14 cellular contexts compared by ENCODE assay signal in genomic region chr3:50392101-50392715, GRCh38. TPM values are rescaled to one million over a fixed set of nuclear protein-coding genes. Genes with fewer than 3 reads are reported as not detected.
DNase-seq lines count a peak whose midpoint lies in the region; ATAC-seq and TF ChIP-seq lines count a peak whose summit lies in the region.
"Had no signal": no experiment of that assay in that cellular context is flagged by ENCODE, and none has a peak within 500 bp of the region (broad histone marks: within the 10 kb centered on the region; RNA-seq: fewer than 3 reads in every experiment).

No MANE protein-coding gene starts in this region.

- CTCF ChIA-PET in activated CD8-positive, alpha-beta T cell treated with anti-CD3 and anti-CD28 coated beads for 36 hours (lab: Charles Lee) = interaction anchor here (0.8 to 3.0 kb wide), 4 partner anchors 23 to 150 kb away, joined by 3 to 11 read pairs (median 5); no protein-coding TSS in a partner anchor
- CTCF ChIA-PET in activated CD8-positive, alpha-beta T cell treated with anti-CD3 and anti-CD28 coated beads, Interleukin-2, amount 10 ng/mL, durations not matched to agents 7 days and 5 days (lab: Charles Lee) = interaction anchor here (0.9 to 1.2 kb wide), 3 partner anchors 150 to 221 kb away, joined by 3 read pairs; no protein-coding TSS in a partner anchor

- H3K27me3 ChIP-seq in right cardiac atrium (ENCODE audit: control insufficient read depth, insufficient read depth) = no peaks in the 10 kb centered on the region
- H3K27me3 ChIP-seq: brain microvascular endothelial cell, neutrophil had no signal

- no peaks in the 10 kb centered on the region for H3K9me3 Mint-ChIP-seq in activated CD8-positive, alpha-beta T cell treated with anti-CD3 and anti-CD28 coated beads for 36 hours
- H3K9me3 Mint-ChIP-seq in activated CD8-positive, alpha-beta T cell treated with anti-CD3 and anti-CD28 coated beads, Interleukin-2, amount 10 ng/mL, durations not matched to agents 7 days and 5 days (ENCODE audit: insufficient read depth) = no peaks in the 10 kb centered on the region
- no peaks in the 10 kb centered on the region for H3K9me3 Mint-ChIP-seq in activated T-helper 17 cell treated with anti-CD3 and anti-CD28 coated beads, Interleukin-2, amount 50 U/mL, for 72 hours
- H3K9me3 Mint-ChIP-seq in glutamatergic neuron (ENCODE audit: unreplicated experiment) = peaks cover 3% of the 10 kb centered on the region

- peak overlapping the region; percentile 53 for H3K27ac ChIP-seq in right cardiac atrium (ENCODE audit: low read length)
- H3K27ac ChIP-seq: brain microvascular endothelial cell, neutrophil had no signal

- H3K27me3 Mint-ChIP-seq in activated CD8-positive, alpha-beta T cell treated with anti-CD3 and anti-CD28 coated beads for 36 hours = no peaks in the 10 kb centered on the region
- no peaks in the 10 kb centered on the region for H3K27me3 Mint-ChIP-seq in activated CD8-positive, alpha-beta T cell treated with anti-CD3 and anti-CD28 coated beads, Interleukin-2, amount 10 ng/mL, durations not matched to agents 7 days and 5 days (ENCODE audit: low read depth)
- no peaks in the 10 kb centered on the region for H3K27me3 Mint-ChIP-seq in activated T-helper 17 cell treated with anti-CD3 and anti-CD28 coated beads, Interleukin-2, amount 50 U/mL, for 72 hours
- H3K27me3 Mint-ChIP-seq in glutamatergic neuron (ENCODE audit: unreplicated experiment) = peaks cover 6% of the 10 kb centered on the region

- intact Hi-C loops in activated CD8-positive, alpha-beta T cell treated with anti-CD3 and anti-CD28 coated beads for 36 hours (cut with micrococcal nuclease) = no loop called here
- intact Hi-C loops in right cardiac atrium (cut with DNase I) = no loop called here

- POLR2A ChIA-PET in activated CD8-positive, alpha-beta T cell treated with anti-CD3 and anti-CD28 coated beads for 36 hours (lab: Charles Lee) = no interaction called here
- POLR2A ChIA-PET in activated CD8-positive, alpha-beta T cell treated with anti-CD3 and anti-CD28 coated beads, Interleukin-2, amount 10 ng/mL, durations not matched to agents 7 days and 5 days (lab: Charles Lee) = interaction anchor here (1.1 kb wide), 1 partner anchor 17 kb away, joined by 3 read pairs; no protein-coding TSS in a partner anchor

- H3K9me3 ChIP-seq in right cardiac atrium (ENCODE audit: control insufficient read depth, low read length) = no peaks in the 10 kb centered on the region
- H3K9me3 ChIP-seq: neutrophil had no signal

- 74% methylated on average over 5 of the region's 5 CpGs for whole genome bisulfite sequencing in right cardiac atrium

- peaks cover 6% of the 10 kb centered on the region for H3K4me1 Mint-ChIP-seq in activated CD8-positive, alpha-beta T cell treated with anti-CD3 and anti-CD28 coated beads for 36 hours (ENCODE audit: low read depth)
- H3K4me1 Mint-ChIP-seq in activated CD8-positive, alpha-beta T cell treated with anti-CD3 and anti-CD28 coated beads, Interleukin-2, amount 10 ng/mL, durations not matched to agents 7 days and 5 days (ENCODE audit: low read depth) = peaks cover 13% of the 10 kb centered on the region
- peaks cover 11% of the 10 kb centered on the region for H3K4me1 Mint-ChIP-seq in activated T-helper 17 cell treated with anti-CD3 and anti-CD28 coated beads, Interleukin-2, amount 50 U/mL, for 72 hours
- peaks cover 10% of the 10 kb centered on the region for H3K4me1 Mint-ChIP-seq in glutamatergic neuron (ENCODE audit: low read depth, unreplicated experiment)

- H3K4me1 ChIP-seq in right cardiac atrium (ENCODE audit: control insufficient read depth, insufficient read depth, low read length) = peaks cover 11% of the 10 kb centered on the region

- no peak overlapping the region for H3K4me3 Mint-ChIP-seq in activated CD8-positive, alpha-beta T cell treated with anti-CD3 and anti-CD28 coated beads for 36 hours
- H3K4me3 Mint-ChIP-seq in activated CD8-positive, alpha-beta T cell treated with anti-CD3 and anti-CD28 coated beads, Interleukin-2, amount 10 ng/mL, durations not matched to agents 7 days and 5 days = no peak overlapping the region
- no peak overlapping the region for H3K4me3 Mint-ChIP-seq in activated T-helper 17 cell treated with anti-CD3 and anti-CD28 coated beads, Interleukin-2, amount 50 U/mL, for 72 hours
- H3K4me3 Mint-ChIP-seq in glutamatergic neuron (ENCODE audit: unreplicated experiment) = no peak overlapping the region

- no peak for TF ChIP-seq CTCF in activated CD8-positive, alpha-beta T cell treated with anti-CD3 and anti-CD28 coated beads for 36 hours (IDR thresholded peaks at IDR 0.05)
- no peak for TF ChIP-seq CTCF in glutamatergic neuron (IDR thresholded peaks at IDR 0.05; ENCODE audit: partially characterized antibody, unreplicated experiment)

- H3K36me3 Mint-ChIP-seq in activated CD8-positive, alpha-beta T cell treated with anti-CD3 and anti-CD28 coated beads for 36 hours (ENCODE audit: low read depth) = no peaks in the 10 kb centered on the region
- no peaks in the 10 kb centered on the region for H3K36me3 Mint-ChIP-seq in activated CD8-positive, alpha-beta T cell treated with anti-CD3 and anti-CD28 coated beads, Interleukin-2, amount 10 ng/mL, durations not matched to agents 7 days and 5 days (ENCODE audit: low read depth)
- no peaks in the 10 kb centered on the region for H3K36me3 Mint-ChIP-seq in activated T-helper 17 cell treated with anti-CD3 and anti-CD28 coated beads, Interleukin-2, amount 50 U/mL, for 72 hours (ENCODE audit: low read depth)
- H3K36me3 Mint-ChIP-seq in glutamatergic neuron (ENCODE audit: unreplicated experiment) = no peaks in the 10 kb centered on the region

- H3K27ac Mint-ChIP-seq in activated CD8-positive, alpha-beta T cell treated with anti-CD3 and anti-CD28 coated beads for 36 hours = no peak overlapping the region
- H3K27ac Mint-ChIP-seq in activated CD8-positive, alpha-beta T cell treated with anti-CD3 and anti-CD28 coated beads, Interleukin-2, amount 10 ng/mL, durations not matched to agents 7 days and 5 days = no peak overlapping the region
- peak overlapping the region; percentile 56 for H3K27ac Mint-ChIP-seq in activated T-helper 17 cell treated with anti-CD3 and anti-CD28 coated beads, Interleukin-2, amount 50 U/mL, for 72 hours
- H3K27ac Mint-ChIP-seq in glutamatergic neuron (ENCODE audit: unreplicated experiment) = no peak overlapping the region

- DNase-seq in activated CD8-positive, alpha-beta T cell treated with anti-CD3 and anti-CD28 coated beads for 36 hours = no peak
- no peak for DNase-seq in activated CD8-positive, alpha-beta T cell treated with anti-CD3 and anti-CD28 coated beads, Interleukin-2, amount 10 ng/mL, durations not matched to agents 7 days and 5 days
- DNase-seq in right cardiac atrium (peak in 1 of 3 donors; percentile 71), superior temporal gyrus (ENCODE audit: extremely low spot score) (peak; percentile 10), NCI-H774 (lab: John Stamatoyannopoulos, UW) (no peak), NOMO-1 treated with DMSO at 0.1 percent for 48 hours (lab: John Stamatoyannopoulos, UW; ENCODE audit: unreplicated experiment) (no peak), glutamatergic neuron (no peak)
- DNase-seq: brain microvascular endothelial cell; cortex of kidney; KBM-7; NCI-H1930; stimulated activated CD4-positive, alpha-beta T cell treated with anti-CD3 and anti-CD28 coated beads, Interleukin-12 subunit alpha, Interleukin-12 subunit beta, amount 100 ng/mL, for 4 hours had no signal

- peak; percentile 55 for ATAC-seq in activated CD8-positive, alpha-beta T cell treated with anti-CD3 and anti-CD28 coated beads for 36 hours
- ATAC-seq in activated CD8-positive, alpha-beta T cell treated with anti-CD3 and anti-CD28 coated beads, Interleukin-2, amount 10 ng/mL, durations not matched to agents 7 days and 5 days = no peak
- ATAC-seq in activated T-helper 17 cell treated with anti-CD3 and anti-CD28 coated beads, Interleukin-2, amount 50 U/mL, for 72 hours (replicated peaks) = no peak
- peak; percentile 38 to 56 for ATAC-seq in right cardiac atrium

- H3K4me3 ChIP-seq in right cardiac atrium (ENCODE audit: low read length) = no peak overlapping the region

RNA-seq across cellular contexts. Expression of gene TMEM115, which starts 32.9 kb away (rescaled TPM):
- 10 to 100 TPM; 15.2 to 16.8 TPM for total RNA-seq in activated CD8-positive, alpha-beta T cell treated with anti-CD3 and anti-CD28 coated beads for 36 hours
- total RNA-seq in activated CD8-positive, alpha-beta T cell treated with anti-CD3 and anti-CD28 coated beads, Interleukin-2, amount 10 ng/mL, durations not matched to agents 7 days and 5 days = 10 to 100 TPM; 18.0 to 18.9 TPM
- total RNA-seq in activated T-helper 17 cell treated with anti-CD3 and anti-CD28 coated beads, Interleukin-2, amount 50 U/mL, for 72 hours = 10 to 100 TPM; 14.3 to 21.9 TPM
- total RNA-seq in right cardiac atrium = 10 to 100 TPM; 28.7 to 33.3 (median 31.7) TPM
- 32.5 TPM for polyA plus RNA-seq in right cardiac atrium
- 42.5 TPM for total RNA-seq in glutamatergic neuron (ENCODE audit: unreplicated experiment)

RNA-seq across cellular contexts. Expression of gene CYB561D2, which starts 41.5 kb away (rescaled TPM):
- 10 to 100 TPM; 17.1 to 18.2 TPM for total RNA-seq in activated CD8-positive, alpha-beta T cell treated with anti-CD3 and anti-CD28 coated beads for 36 hours
- total RNA-seq in activated CD8-positive, alpha-beta T cell treated with anti-CD3 and anti-CD28 coated beads, Interleukin-2, amount 10 ng/mL, durations not matched to agents 7 days and 5 days = 10 to 100 TPM; 42.5 to 43.6 TPM
- 10 to 100 TPM; 35.6 to 40.8 TPM for total RNA-seq in activated T-helper 17 cell treated with anti-CD3 and anti-CD28 coated beads, Interleukin-2, amount 50 U/mL, for 72 hours
- total RNA-seq in right cardiac atrium (10 to 100 TPM in 2 of 4 donors, 1 to 10 TPM in 2; 8.5 to 11.1 (median 10.4) TPM), glutamatergic neuron (ENCODE audit: unreplicated experiment) (12.6 TPM)
- polyA plus RNA-seq in right cardiac atrium = 10.8 TPM

RNA-seq across cellular contexts. Expression of gene NPRL2, which starts 41.6 kb away (rescaled TPM):
- 10 to 100 TPM; 41.3 to 44.7 TPM for total RNA-seq in activated CD8-positive, alpha-beta T cell treated with anti-CD3 and anti-CD28 coated beads for 36 hours
- total RNA-seq in activated CD8-positive, alpha-beta T cell treated with anti-CD3 and anti-CD28 coated beads, Interleukin-2, amount 10 ng/mL, durations not matched to agents 7 days and 5 days = 10 to 100 TPM; 59.8 to 60.3 TPM
- 10 to 100 TPM; 50.2 to 96.5 TPM for total RNA-seq in activated T-helper 17 cell treated with anti-CD3 and anti-CD28 coated beads, Interleukin-2, amount 50 U/mL, for 72 hours
- total RNA-seq in right cardiac atrium (10 to 100 TPM; 18.4 to 24.3 (median 19.3) TPM), glutamatergic neuron (ENCODE audit: unreplicated experiment) (30.4 TPM)
- 16.7 TPM for polyA plus RNA-seq in right cardiac atrium

RNA-seq across cellular contexts. Expression of gene ZMYND10, which starts 46.7 kb away (rescaled TPM):
- 1 to 10 TPM; 1.5 to 2.6 TPM for total RNA-seq in activated CD8-positive, alpha-beta T cell treated with anti-CD3 and anti-CD28 coated beads for 36 hours
- total RNA-seq in activated CD8-positive, alpha-beta T cell treated with anti-CD3 and anti-CD28 coated beads, Interleukin-2, amount 10 ng/mL, durations not matched to agents 7 days and 5 days = 1 to 10 TPM; 5.0 to 5.1 TPM
- 10 to 100 TPM in 1 of 2 donors, 1 to 10 TPM in 1; 3.9 to 10.9 TPM for total RNA-seq in activated T-helper 17 cell treated with anti-CD3 and anti-CD28 coated beads, Interleukin-2, amount 50 U/mL, for 72 hours
- total RNA-seq in right cardiac atrium (under 1 TPM; 0.20 to 0.40 (median 0.29) TPM), glutamatergic neuron (ENCODE audit: unreplicated experiment) (1.3 TPM)
- polyA plus RNA-seq in right cardiac atrium = 0.25 TPM

RNA-seq across cellular contexts. Expression of gene RASSF1, which starts 51.6 kb away (rescaled TPM):
- 10 to 100 TPM; 75.8 to 76.5 TPM for total RNA-seq in activated CD8-positive, alpha-beta T cell treated with anti-CD3 and anti-CD28 coated beads for 36 hours
- total RNA-seq in activated CD8-positive, alpha-beta T cell treated with anti-CD3 and anti-CD28 coated beads, Interleukin-2, amount 10 ng/mL, durations not matched to agents 7 days and 5 days = 100 to 1,000 TPM; 172 to 174 TPM
- 100 to 1,000 TPM in 1 of 2 donors, 10 to 100 TPM in 1; 85.8 to 139 TPM for total RNA-seq in activated T-helper 17 cell treated with anti-CD3 and anti-CD28 coated beads, Interleukin-2, amount 50 U/mL, for 72 hours
- total RNA-seq in right cardiac atrium = 10 to 100 TPM; 15.6 to 19.1 (median 15.8) TPM
- polyA plus RNA-seq in right cardiac atrium = 20.4 TPM
- total RNA-seq in glutamatergic neuron (ENCODE audit: unreplicated experiment) = 27.8 TPM

Comparison
In these comparisons a context has a peak if more than half of its experiments do, and no peak if none do; other contexts are left out.
1. ATAC-seq: peak in activated CD8-positive, alpha-beta T cell treated with anti-CD3 and anti-CD28 coated beads for 36 hours (single experiment) and right cardiac atrium (2 of 2); none in activated CD8-positive, alpha-beta T cell treated with anti-CD3 and anti-CD28 coated beads, Interleukin-2, amount 10 ng/mL, durations not matched to agents 7 days and 5 days (single experiment) and activated T-helper 17 cell treated with anti-CD3 and anti-CD28 coated beads, Interleukin-2, amount 50 U/mL, for 72 hours (single experiment).